Comparison of ENCODE assay signal across 8 cellular contexts in genomic region chr9:86099695-86100364, GRCh38. TPM values are rescaled to one million over a fixed set of nuclear protein-coding genes. Genes with fewer than 3 reads are reported as not detected.
DNase-seq lines count a peak whose midpoint lies in the region; ATAC-seq, FAIRE-seq and TF ChIP-seq lines count a peak whose summit lies in the region.

No MANE protein-coding gene starts in this region.

- ATAC-seq in GM21717 (IDR thresholded peaks at IDR 0.05; ENCODE audit: unreplicated experiment): peak; percentile 27
- ATAC-seq in activated CD4-positive, CD25-positive, alpha-beta regulatory T cell treated with anti-CD3 and anti-CD28 coated beads, Interleukin-2, amount 50 U/mL, for 24 hours: no peak
- ATAC-seq in GM21515 (IDR thresholded peaks at IDR 0.05; ENCODE audit: unreplicated experiment): no peak

- H3K79me2 ChIP-seq in PC-9 (ENCODE audit: low read depth): peaks cover 42% of the 10 kb centered on the region

- H3K4me1 ChIP-seq in PC-9 (replicated peaks; ENCODE audit: insufficient read depth): peaks cover 36% of the 10 kb centered on the region

- no peaks in the 10 kb centered on the region for H3K27me3 ChIP-seq in PC-9 (ENCODE audit: insufficient read depth, low read depth)
- H3K27me3 ChIP-seq in bronchial epithelial cell (ENCODE audit: control insufficient read depth, insufficient read depth, low read length): no peaks in the 10 kb centered on the region
- H3K27me3 ChIP-seq in kidney epithelial cell (ENCODE audit: control insufficient read depth, insufficient read depth, low read length): no peaks in the 10 kb centered on the region

- TSS peak; percentile 94 for BruUV-seq in PC-9 (replicated peaks; lab: Mats Ljungman, UMichigan)

- no peaks in the 10 kb centered on the region for H3K9me3 ChIP-seq in PC-9 (ENCODE audit: insufficient read depth, low read depth)

- H2AFZ ChIP-seq in PC-9: peak overlapping the region; percentile 87

- FAIRE-seq in bronchial epithelial cell (lab: Jason Lieb, UNC): no peak

- H3K4me2 ChIP-seq in PC-9: peak overlapping the region; percentile 84

- H3K36me3 ChIP-seq in PC-9 (ENCODE audit: low read depth) (no peaks in the 10 kb centered on the region), bronchial epithelial cell (ENCODE audit: control insufficient read depth, insufficient read depth, low read length) (no peaks in the 10 kb centered on the region), kidney epithelial cell (ENCODE audit: control insufficient read depth, insufficient read depth, low read length) (no peaks in the 10 kb centered on the region)

- no peak overlapping the region for H3K27ac ChIP-seq in PC-9

- peaks cover 15% of the 10 kb centered on the region; the same call in 1 of the 2 replicates for H3F3A ChIP-seq in PC-9 (ENCODE audit: insufficient read depth, low read depth)

- H3K9me2 ChIP-seq in PC-9 (ENCODE audit: insufficient read depth): no peaks in the 10 kb centered on the region

- intact Hi-C loops in PC-9 (cut with micrococcal nuclease; ENCODE audit: unreplicated experiment): loop anchor here (2.0 to 5.0 kb wide), 2 partner anchors 27 to 102 kb away; no protein-coding TSS in a partner anchor

- peak; percentile 79 for DNase-seq in AG20443 (ENCODE audit: low spot score)
- peak in 1 of 2 experiments; percentile 42 for DNase-seq in PC-9
- DNase-seq in bronchial epithelial cell (ENCODE audit: low read depth): peak; percentile 35
- no peak for DNase-seq in kidney epithelial cell (ENCODE audit: low read depth)
- peak; percentile 47 for DNase-seq in stimulated activated CD4-positive, alpha-beta T cell treated with anti-CD3 and anti-CD28 coated beads, Interleukin-15, amount 100 ng/mL, for 24 hours

- H4K20me1 ChIP-seq in PC-9 (ENCODE audit: insufficient read depth): no peaks in the 10 kb centered on the region

- peak overlapping the region; percentile 85 for H3K4me3 ChIP-seq in PC-9
- H3K4me3 ChIP-seq in bronchial epithelial cell (ENCODE audit: low read depth, low read length): peak overlapping the region; percentile 73
- H3K4me3 ChIP-seq in kidney epithelial cell (ENCODE audit: low read depth, low read length): peak overlapping the region; percentile 88

- CTCF ChIA-PET in PC-9 (lab: Charles Lee): no interaction called here

- POLR2A ChIA-PET in PC-9 (lab: Charles Lee; ENCODE audit: unreplicated experiment): interaction anchor here (0.6 to 1.2 kb wide), 3 partner anchors 27 to 181 kb away, joined by 5 to 15 read pairs (median 7); no protein-coding TSS in a partner anchor

- no peak for TF ChIP-seq CTCF in PC-9 (conservative IDR thresholded peaks at IDR 0.05)
- no peak for TF ChIP-seq CTCF in bronchial epithelial cell (IDR thresholded peaks at IDR 0.05; ENCODE audit: insufficient read depth, low read length, severe bottlenecking)
- peak; percentile 6 for TF ChIP-seq CTCF in kidney epithelial cell (IDR thresholded peaks at IDR 0.05; ENCODE audit: insufficient read depth, low read length, poor library complexity, severe bottlenecking)

RNA-seq across cellular contexts. Expression of gene GOLM1, which starts 0.5 kb away (rescaled TPM):
- 92.5 and 94.7 TPM in 2 replicates for total RNA-seq in PC-9 (2021)
- total RNA-seq in bronchial epithelial cell: 21.6 and 21.8 TPM in 2 replicates
- total RNA-seq in kidney epithelial cell: 84.0 and 92.6 TPM in 2 replicates
